In the genomic region with DNA sequence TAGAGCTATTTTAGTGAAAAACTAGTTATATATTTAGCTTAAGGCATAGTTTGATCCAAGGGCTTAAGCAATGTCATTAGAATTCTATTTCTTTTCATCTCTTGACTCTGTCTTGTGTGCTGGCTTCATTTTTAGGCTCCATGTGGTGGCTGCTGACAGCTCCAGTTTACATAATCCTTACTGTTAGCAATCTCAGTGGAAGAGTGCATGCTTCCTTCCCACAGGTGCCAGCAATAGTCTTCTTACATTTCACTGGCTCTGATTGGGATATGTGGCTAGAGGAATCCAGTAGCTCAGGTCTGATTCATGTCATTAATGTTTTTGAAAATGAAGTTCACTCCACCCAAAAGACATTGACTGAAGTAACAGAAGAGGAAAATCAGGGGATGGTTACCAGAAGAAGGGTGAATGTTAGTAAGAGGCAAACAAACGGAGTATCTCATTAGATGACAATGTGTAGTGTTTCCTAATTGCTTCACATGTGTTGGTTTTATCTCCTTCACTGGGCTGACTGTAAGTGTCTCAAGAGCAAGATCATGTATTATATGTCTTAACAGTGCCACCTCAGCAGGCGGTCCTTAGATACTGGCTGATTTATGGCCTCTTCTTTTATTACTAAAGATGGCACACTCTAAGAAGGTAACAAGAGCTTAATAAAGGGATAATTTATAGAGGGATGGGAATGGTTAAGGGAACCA, we compare ENCODE assay signal across 17 cellular contexts. TPM values are rescaled to one million over a fixed set of nuclear protein-coding genes. Genes with fewer than 3 reads are reported as not detected.
DNase-seq lines count a peak whose midpoint lies in the region; ATAC-seq, FAIRE-seq and TF ChIP-seq lines count a peak whose summit lies in the region.
"Had no signal": no experiment of that assay in that cellular context is flagged by ENCODE, and none has a peak within 500 bp of the region (broad histone marks: within the 10 kb centered on the region; RNA-seq: fewer than 3 reads in every experiment).

No MANE protein-coding gene starts in this region.

- TF ChIP-seq POLR2A in A549 (IDR thresholded peaks at IDR 0.05; ENCODE audit: low read length) (no peak), GM12891 (IDR thresholded peaks at IDR 0.05; ENCODE audit: low read depth, low read length) (no peak)

- H3K4me2 ChIP-seq in A549 = no peak overlapping the region
- H3K4me2 ChIP-seq: GM23338 had no signal

- H3K4me1 ChIP-seq in A549 (peaks cover 8% of the 10 kb centered on the region), aorta (ENCODE audit: control insufficient read depth in 1 of 2, insufficient read depth in 2 of 2, low read length in 2 of 2) (no peaks in the 10 kb centered on the region)

- no peak for TF ChIP-seq EP300 in A549 (IDR thresholded peaks at IDR 0.05)

- no peak for TF ChIP-seq RAD21 in A549 (conservative IDR thresholded peaks at IDR 0.05 in 1 of 2, IDR thresholded peaks at IDR 0.05 in 1 of 2)

- FAIRE-seq in A549 (lab: Jason Lieb, UNC) (peak; percentile 70), GM12891 (lab: Jason Lieb, UNC) (peak; percentile 20)

- POLR2A ChIA-PET in A549 (lab: Yijun Ruan, JAX) = no interaction called here

- H3K27ac ChIP-seq in A549 (no peak overlapping the region), aorta (ENCODE audit: low read depth in 1 of 2, low read length in 2 of 2) (no peak overlapping the region)

- WGBS in A549 (ENCODE audit: missing lambda C conversion rate) = 96% methylated on average over 2 of the region's 2 CpGs
- WGBS in aorta, 2 donors = 97% methylated on average over 2 of the region's 2 CpGs

- ATAC-seq in A549 (no peak), aorta (ENCODE audit: low FRiP score) (no peak), GM18498 (IDR thresholded peaks at IDR 0.05; ENCODE audit: unreplicated experiment) (no peak)
- ATAC-seq: GM23338, HCT116, PC-3 had no signal

- intact Hi-C loops in aorta (cut with DNase I) = no loop called here

- DNase-seq in A549 (ENCODE audit: low read depth in 1 of 2, low spot score in 1 of 2) = no peak
- DNase-seq in GM12891 (ENCODE audit: insufficient read length, low spot score) = no peak
- DNase-seq in NCI-H524 (lab: John Stamatoyannopoulos, UW) = peak; percentile 87 to 94
- peak; percentile 82 for DNase-seq in left kidney (ENCODE audit: low read depth, low spot score)
- no peak for DNase-seq in NCI-H2029 (lab: John Stamatoyannopoulos, UW)
- no peak for DNase-seq in mesenteric fat pad (ENCODE audit: low spot score)
- DNase-seq in aorta = no peak
- DNase-seq: CD4-positive, alpha-beta memory T cell; DMS79; KG1; NCI-H146; NCI-H446; NCI-H774; PC-3 had no signal

- H3K9me3 ChIP-seq in A549 (no peaks in the 10 kb centered on the region), aorta (ENCODE audit: control insufficient read depth, low read length) (no peaks in the 10 kb centered on the region)

- TF ChIP-seq CTCF in A549 (IDR thresholded peaks at IDR 0.05) = no peak

- CTCF ChIA-PET in A549 (lab: Yijun Ruan, JAX) = interaction anchor here (0.9 to 1.6 kb wide), 2 partner anchors 9 to 199 kb away, joined by 3 to 4 read pairs; no protein-coding TSS in a partner anchor

- no peaks in the 10 kb centered on the region for H3K27me3 ChIP-seq in aorta (ENCODE audit: control insufficient read depth in 1 of 2, insufficient read depth in 2 of 2, low read length in 1 of 2)

- H3K36me3 ChIP-seq in aorta (ENCODE audit: control insufficient read depth in 1 of 2, insufficient read depth in 2 of 2, low read length in 1 of 2) = no peaks in the 10 kb centered on the region

- H3K4me3 ChIP-seq in A549 (no peak overlapping the region), aorta (ENCODE audit: low read length in 2 of 2) (no peak overlapping the region)
- H3K4me3 ChIP-seq: GM23338 had no signal

TF ChIP-seq in A549, 52 proteins besides CTCF, POLR2A, EP300 and RAD21:
- TF ChIP-seq HEYL (CRISPR knock-in tag; IDR thresholded peaks at IDR 0.05) (no peak), HOXB13 (CRISPR knock-in tag; IDR thresholded peaks at IDR 0.05; ENCODE audit: low read depth) (no peak), GATA3 (IDR thresholded peaks at IDR 0.05; ENCODE audit: borderline replicate concordance) (no peak), BHLHE40 (IDR thresholded peaks at IDR 0.05; ENCODE audit: low read depth, low read length) (no peak), RNF2 (IDR thresholded peaks at IDR 0.05; ENCODE audit: borderline replicate concordance, low read depth) (no peak), HOXB5 (CRISPR knock-in tag; IDR thresholded peaks at IDR 0.05) (no peak)

TF ChIP-seq in GM12891, 5 proteins besides CTCF, POLR2A, EP300 and RAD21:
- no peak for TF ChIP-seq POU2F2 (IDR thresholded peaks at IDR 0.05; ENCODE audit: low read depth, low read length)
- no peak for TF ChIP-seq SPI1 (IDR thresholded peaks at IDR 0.05; ENCODE audit: low read depth, low read length)
- no peak for TF ChIP-seq PAX5 (IDR thresholded peaks at IDR 0.05; ENCODE audit: insufficient read depth, low read length, severe bottlenecking)
- TF ChIP-seq TAF1 (IDR thresholded peaks at IDR 0.05; ENCODE audit: low read depth, low read length) = no peak

RNA-seq across cellular contexts. Expression of a gene that starts 25.6 kb away (rescaled TPM):
- polyA plus RNA-seq in A549 (2011; rRNA removed) = 121 and 165 TPM in 2 replicates
- 28.5 and 37.2 TPM in 2 replicates for polyA plus RNA-seq in A549 (2012; cell fraction: cytosol; rRNA removed)
- polyA plus RNA-seq in A549 (2012; cell fraction: nucleus; rRNA removed) = 18.7 and 21.9 TPM in 2 replicates
- 34.1 to 36.3 TPM (median 35.5 TPM) in 3 replicates for polyA plus RNA-seq in A549 (2017; fragmentation: RNase III; extraction: RNeasy Plus Mini Kit Qiagen cat#74134 plus additional on column Dnase treatment)
- polyA minus RNA-seq in A549 (2011; rRNA and poly(A)+ RNA removed) = 247 and 252 TPM in 2 replicates
- polyA plus RNA-seq in GM12891 (2012; ENCODE audit: low read depth, missing spikeins) = 15.4 TPM
- total RNA-seq in mesenteric fat pad = 103 TPM
- total RNA-seq in aorta = 100 to 1,000 TPM; 102 to 158 TPM
- 10 to 100 TPM; 17.8 to 26.7 TPM for polyA plus RNA-seq in aorta

Comparison
In these comparisons a context has a peak if more than half of its experiments do, and no peak if none do; other contexts are left out.
1. DNase-seq: peak in NCI-H524 (2 of 2) and left kidney (single experiment); none in A549 (0 of 2), GM12891 (single experiment), NCI-H2029 (single experiment), mesenteric fat pad (single experiment) and aorta (0 of 2).